In genomic region chr1:3482590-3482899, GRCh38 we compare ENCODE assay signal across 12 cellular contexts. TPM values are rescaled to one million over a fixed set of nuclear protein-coding genes. Genes with fewer than 3 reads are reported as not detected.
A peak's percentile ranks its signal among the peaks of the same experiment; 100 is the strongest.
DNase-seq lines count a peak whose midpoint lies in the region; ATAC-seq and TF ChIP-seq lines count a peak whose summit lies in the region.
"Had no signal": no experiment of that assay in that cellular context is flagged by ENCODE, and none has a peak within 500 bp of the region (broad histone marks: within the 10 kb centered on the region; RNA-seq: fewer than 3 reads in every experiment).

No MANE protein-coding gene starts in this region.

- TF ChIP-seq POLR2A in breast epithelium (IDR thresholded peaks at IDR 0.05), result no peak

- no peaks in the 10 kb centered on the region for H3K4me1 Mint-ChIP-seq in stimulated activated effector memory CD8-positive, alpha-beta T cell treated with anti-CD3 and anti-CD28 coated beads, Interleukin-12 subunit alpha, Interleukin-12 subunit beta, amount 100 ng/mL, for 72 hours

- H3K4me3 ChIP-seq in GM12864 (ENCODE audit: low read depth, low read length), result no peak overlapping the region
- no peak overlapping the region for H3K4me3 ChIP-seq in breast epithelium
- H3K4me3 ChIP-seq in hepatocyte, result no peak overlapping the region
- H3K4me3 ChIP-seq: SK-N-MC had no signal

- ATAC-seq in stimulated activated effector memory CD8-positive, alpha-beta T cell treated with anti-CD3 and anti-CD28 coated beads, Interleukin-12 subunit alpha, Interleukin-12 subunit beta, amount 100 ng/mL, for 72 hours, result peak; percentile 27

- no peak overlapping the region for H3K4me2 ChIP-seq in hepatocyte

- no peaks in the 10 kb centered on the region for H4K20me1 ChIP-seq in hepatocyte (ENCODE audit: insufficient read depth, poor library complexity, severe bottlenecking)

- H3K36me3 Mint-ChIP-seq in stimulated activated effector memory CD8-positive, alpha-beta T cell treated with anti-CD3 and anti-CD28 coated beads, Interleukin-12 subunit alpha, Interleukin-12 subunit beta, amount 100 ng/mL, for 72 hours, result no peaks in the 10 kb centered on the region

- H3K27me3 ChIP-seq in breast epithelium (no peaks in the 10 kb centered on the region), hepatocyte (no peaks in the 10 kb centered on the region)

- H3K36me3 ChIP-seq in breast epithelium (no peaks in the 10 kb centered on the region), hepatocyte (replicated peaks; ENCODE audit: insufficient read depth, low read depth) (no peaks in the 10 kb centered on the region)

- H3K4me1 ChIP-seq in breast epithelium (no peaks in the 10 kb centered on the region), hepatocyte (ENCODE audit: insufficient read depth) (no peaks in the 10 kb centered on the region)

- TF ChIP-seq CTCF in GM12864 (IDR thresholded peaks at IDR 0.05; ENCODE audit: low read depth, low read length, missing control alignments), result peak; percentile 42
- peak; percentile 19; the same call in 1 of the 2 replicates for TF ChIP-seq CTCF in LNCAP (IDR thresholded peaks at IDR 0.05)
- TF ChIP-seq CTCF in breast epithelium (IDR thresholded peaks at IDR 0.05), result peak in 1 of 3 donors; percentile 23
- no peak for TF ChIP-seq CTCF in hepatocyte (IDR thresholded peaks at IDR 0.05; ENCODE audit: poor library complexity)

- no peaks in the 10 kb centered on the region for H3K9me2 ChIP-seq in hepatocyte (replicated peaks; ENCODE audit: insufficient read depth)

- no peaks in the 10 kb centered on the region for H3K9me3 Mint-ChIP-seq in stimulated activated effector memory CD8-positive, alpha-beta T cell treated with anti-CD3 and anti-CD28 coated beads, Interleukin-12 subunit alpha, Interleukin-12 subunit beta, amount 100 ng/mL, for 72 hours

- H3K9me3 ChIP-seq in breast epithelium (no peaks in the 10 kb centered on the region), hepatocyte (ENCODE audit: low read depth) (no peaks in the 10 kb centered on the region)

- H3K27ac ChIP-seq in breast epithelium (peak overlapping the region; percentile 57 to 72), hepatocyte (no peak overlapping the region)
- H3K27ac ChIP-seq: SK-N-MC had no signal

- DNase-seq in GM12864 (ENCODE audit: low read depth) (no peak), breast epithelium (ENCODE audit: low spot score in 2 of 2) (no peak), NCI-H2107 (lab: John Stamatoyannopoulos, UW) (no peak), SW480 (ENCODE audit: low spot score) (no peak), hepatocyte (ENCODE audit: low spot score) (no peak)
- no peak for DNase-seq in stimulated activated effector memory CD8-positive, alpha-beta T cell treated with anti-CD3 and anti-CD28 coated beads, Interleukin-12 subunit alpha, Interleukin-12 subunit beta, amount 100 ng/mL, for 72 hours (ENCODE audit: low spot score in 2 of 2)
- DNase-seq: activated CD4-positive, alpha-beta T cell treated with anti-CD3 and anti-CD28 coated beads, Interleukin-2, amount 50 U/mL, for 1 hour; KG1; NCI-H510A had no signal

- no peak overlapping the region for H2AFZ ChIP-seq in hepatocyte

- intact Hi-C loops in breast epithelium (cut with DNase I; ENCODE audit: low total_unique reads), result no loop called here

- no peak overlapping the region for H3K4me3 Mint-ChIP-seq in stimulated activated effector memory CD8-positive, alpha-beta T cell treated with anti-CD3 and anti-CD28 coated beads, Interleukin-12 subunit alpha, Interleukin-12 subunit beta, amount 100 ng/mL, for 72 hours

- H3K79me2 ChIP-seq in hepatocyte, result no peaks in the 10 kb centered on the region

- 85% methylated on average over 10 of the region's 10 CpGs for WGBS in hepatocyte (ENCODE audit: low lambda C conversion rate, missing lambda C conversion rate)

- no peak overlapping the region for H3K27ac Mint-ChIP-seq in stimulated activated effector memory CD8-positive, alpha-beta T cell treated with anti-CD3 and anti-CD28 coated beads, Interleukin-12 subunit alpha, Interleukin-12 subunit beta, amount 100 ng/mL, for 72 hours

RNA-seq across cellular contexts. Expression of gene ARHGEF16, which starts 28.1 kb away (rescaled TPM):
- 10 to 100 TPM in 2 of 3 donors, under 1 TPM in 1; 0.80 to 16.2 (median 15.1) TPM for total RNA-seq in breast epithelium
- 21.5 and 24.8 TPM in 2 replicates for total RNA-seq in hepatocyte
- 32.3 and 36.2 TPM in 2 replicates for polyA plus RNA-seq in hepatocyte
- total RNA-seq: mononuclear cell had no signal
